1 cellular context compared by ENCODE assay signal in genomic region chr2:112673008-112673407, GRCh38.
A peak's percentile ranks its signal among the peaks of the same experiment; 100 is the strongest.
TF ChIP-seq lines count a peak whose summit lies in the region.

No MANE protein-coding gene starts in this region.

TF ChIP-seq in K562, 482 proteins besides CTCF, POLR2A, EP300 and RAD21 (continued from another document):
- no peak for TF ChIP-seq SRSF1 (IDR thresholded peaks at IDR 0.05; ENCODE audit: low read depth, low read length)
- no peak for TF ChIP-seq PRMT5 (CRISPR knock-in tag; IDR thresholded peaks at IDR 0.05)
- peak; percentile 73 for TF ChIP-seq ZNF146 (CRISPR knock-in tag; IDR thresholded peaks at IDR 0.05; ENCODE audit: unreplicated experiment)
TF ChIP-seq in K562: peak in this region for 1.
